Comparison of ENCODE assay signal across 8 cellular contexts in genomic region chrX:49876750-49877149, GRCh38. TPM values are rescaled to one million over a fixed set of nuclear protein-coding genes. Genes with fewer than 3 reads are reported as not detected.
A peak's percentile ranks its signal among the peaks of the same experiment; 100 is the strongest.
DNase-seq lines count a peak whose midpoint lies in the region; ATAC-seq and TF ChIP-seq lines count a peak whose summit lies in the region.

No MANE protein-coding gene starts in this region.

- in situ Hi-C loops in gastrocnemius medialis (cut with MboI; ENCODE audit: low sequenced_read_pairs in 4 of 4): no loop called here

- peak; percentile 9 for DNase-seq in stimulated activated CD4-positive, alpha-beta T cell treated with anti-CD3 and anti-CD28 coated beads, Interleukin-2, amount 100 ng/mL, for 4 hours (ENCODE audit: low read depth)
- no peak for DNase-seq in stimulated activated CD4-positive, alpha-beta T cell treated with anti-CD3 and anti-CD28 coated beads, Interleukin-4, amount 100 ng/mL, for 4 hours
- DNase-seq in LNCaP clone FGC (ENCODE audit: low read depth): no peak
- peak; percentile 11 for DNase-seq in activated CD4-positive, alpha-beta memory T cell treated with anti-CD3 and anti-CD28 coated beads for 36 hours
- DNase-seq in kidney glomerular epithelial cell (lab: John Stamatoyannopoulos, UW): peak; percentile 45
- DNase-seq in gastrocnemius medialis: no peak

- H3K27me3 Mint-ChIP-seq in activated CD4-positive, alpha-beta memory T cell treated with anti-CD3 and anti-CD28 coated beads for 36 hours: no peaks in the 10 kb centered on the region

- no peak for TF ChIP-seq POLR2A in gastrocnemius medialis (IDR thresholded peaks at IDR 0.05)

- H3K4me1 ChIP-seq in gastrocnemius medialis: peaks cover 0 to 8% of the 10 kb centered on the region in 2 donors

- POLR2A ChIA-PET in activated CD4-positive, alpha-beta memory T cell treated with anti-CD3 and anti-CD28 coated beads for 36 hours (lab: Charles Lee): no interaction called here

- no peak overlapping the region for H3K27ac Mint-ChIP-seq in activated CD4-positive, alpha-beta memory T cell treated with anti-CD3 and anti-CD28 coated beads for 36 hours

- no peak overlapping the region for H3K4me3 ChIP-seq in LNCaP clone FGC (ENCODE audit: low read depth, low read length)
- no peak overlapping the region for H3K4me3 ChIP-seq in gastrocnemius medialis

- no peaks in the 10 kb centered on the region for H3K27me3 ChIP-seq in gastrocnemius medialis

- H3K9me3 ChIP-seq in gastrocnemius medialis: no peaks in the 10 kb centered on the region

- H3K27ac ChIP-seq in gastrocnemius medialis: no peak overlapping the region

- no peaks in the 10 kb centered on the region for H3K36me3 Mint-ChIP-seq in activated CD4-positive, alpha-beta memory T cell treated with anti-CD3 and anti-CD28 coated beads for 36 hours

- intact Hi-C loops in activated CD4-positive, alpha-beta memory T cell treated with anti-CD3 and anti-CD28 coated beads for 36 hours (cut with micrococcal nuclease): loop anchor here (1.0 to 5.0 kb wide), 3 partner anchors 36 to 684 kb away; no protein-coding TSS in a partner anchor
- intact Hi-C loops in gastrocnemius medialis (cut with DNase I; ENCODE audit: low total_unique reads): loop anchor here (5.0 to 10.0 kb wide), 2 partner anchors 584 to 612 kb away; partner anchors contain the start of genes FOXP3 and PPP1R3F

- H3K4me3 Mint-ChIP-seq in activated CD4-positive, alpha-beta memory T cell treated with anti-CD3 and anti-CD28 coated beads for 36 hours: no peak overlapping the region

- no peaks in the 10 kb centered on the region for H3K36me3 ChIP-seq in gastrocnemius medialis

- no peaks in the 10 kb centered on the region for H3K9me3 Mint-ChIP-seq in activated CD4-positive, alpha-beta memory T cell treated with anti-CD3 and anti-CD28 coated beads for 36 hours

- peaks cover 30% of the 10 kb centered on the region for H3K4me1 Mint-ChIP-seq in activated CD4-positive, alpha-beta memory T cell treated with anti-CD3 and anti-CD28 coated beads for 36 hours (ENCODE audit: low read depth)

- peak; percentile 36 for TF ChIP-seq CTCF in LNCaP clone FGC (IDR thresholded peaks at IDR 0.05; ENCODE audit: control insufficient read depth, extremely low read depth, insufficient read depth)
- peak in 2 of 5 experiments; percentile 8 to 46 for TF ChIP-seq CTCF in gastrocnemius medialis (IDR thresholded peaks at IDR 0.05 in 4 of 5, conservative IDR thresholded peaks at IDR 0.05 in 1 of 5)

- ATAC-seq in gastrocnemius medialis: no peak
- ATAC-seq in HG03342 (IDR thresholded peaks at IDR 0.05; ENCODE audit: unreplicated experiment): no peak
- no peak for ATAC-seq in GM18870 (IDR thresholded peaks at IDR 0.05; ENCODE audit: unreplicated experiment)

- CTCF ChIA-PET in activated CD4-positive, alpha-beta memory T cell treated with anti-CD3 and anti-CD28 coated beads for 36 hours (lab: Charles Lee): interaction anchor here (0.9 kb wide), 2 partner anchors 30 to 36 kb away, joined by 3 read pairs; no protein-coding TSS in a partner anchor

RNA-seq across cellular contexts. Expression of gene USP27X, which starts 2.5 kb away (rescaled TPM):
- total RNA-seq in activated CD4-positive, alpha-beta memory T cell treated with anti-CD3 and anti-CD28 coated beads for 36 hours: 1 to 10 TPM; 2.0 TPM
- 1 to 10 TPM; 1.0 to 2.0 (median 1.7) TPM for total RNA-seq in gastrocnemius medialis

RNA-seq across cellular contexts. Expression of gene CLCN5, which starts 45.6 kb away (rescaled TPM):
- total RNA-seq in activated CD4-positive, alpha-beta memory T cell treated with anti-CD3 and anti-CD28 coated beads for 36 hours: 1 to 10 TPM; 2.5 to 2.9 TPM
- 10 to 100 TPM in 1 of 4 donors, 1 to 10 TPM in 3; 2.7 to 13.1 (median 6.8) TPM for total RNA-seq in gastrocnemius medialis

RNA-seq across cellular contexts. Expression of gene PAGE4, which starts 47.6 kb away (rescaled TPM):
- not detected for total RNA-seq in activated CD4-positive, alpha-beta memory T cell treated with anti-CD3 and anti-CD28 coated beads for 36 hours
- not detected for total RNA-seq in gastrocnemius medialis

Comparison
In these comparisons a context has a peak if more than half of its experiments do, and no peak if none do; other contexts are left out.
1. DNase-seq: peak in stimulated activated CD4-positive, alpha-beta T cell treated with anti-CD3 and anti-CD28 coated beads, Interleukin-2, amount 100 ng/mL, for 4 hours (single experiment), activated CD4-positive, alpha-beta memory T cell treated with anti-CD3 and anti-CD28 coated beads for 36 hours (single experiment) and kidney glomerular epithelial cell (single experiment); none in stimulated activated CD4-positive, alpha-beta T cell treated with anti-CD3 and anti-CD28 coated beads, Interleukin-4, amount 100 ng/mL, for 4 hours (0 of 2), LNCaP clone FGC (single experiment) and gastrocnemius medialis (0 of 2).